In the genomic region with DNA sequence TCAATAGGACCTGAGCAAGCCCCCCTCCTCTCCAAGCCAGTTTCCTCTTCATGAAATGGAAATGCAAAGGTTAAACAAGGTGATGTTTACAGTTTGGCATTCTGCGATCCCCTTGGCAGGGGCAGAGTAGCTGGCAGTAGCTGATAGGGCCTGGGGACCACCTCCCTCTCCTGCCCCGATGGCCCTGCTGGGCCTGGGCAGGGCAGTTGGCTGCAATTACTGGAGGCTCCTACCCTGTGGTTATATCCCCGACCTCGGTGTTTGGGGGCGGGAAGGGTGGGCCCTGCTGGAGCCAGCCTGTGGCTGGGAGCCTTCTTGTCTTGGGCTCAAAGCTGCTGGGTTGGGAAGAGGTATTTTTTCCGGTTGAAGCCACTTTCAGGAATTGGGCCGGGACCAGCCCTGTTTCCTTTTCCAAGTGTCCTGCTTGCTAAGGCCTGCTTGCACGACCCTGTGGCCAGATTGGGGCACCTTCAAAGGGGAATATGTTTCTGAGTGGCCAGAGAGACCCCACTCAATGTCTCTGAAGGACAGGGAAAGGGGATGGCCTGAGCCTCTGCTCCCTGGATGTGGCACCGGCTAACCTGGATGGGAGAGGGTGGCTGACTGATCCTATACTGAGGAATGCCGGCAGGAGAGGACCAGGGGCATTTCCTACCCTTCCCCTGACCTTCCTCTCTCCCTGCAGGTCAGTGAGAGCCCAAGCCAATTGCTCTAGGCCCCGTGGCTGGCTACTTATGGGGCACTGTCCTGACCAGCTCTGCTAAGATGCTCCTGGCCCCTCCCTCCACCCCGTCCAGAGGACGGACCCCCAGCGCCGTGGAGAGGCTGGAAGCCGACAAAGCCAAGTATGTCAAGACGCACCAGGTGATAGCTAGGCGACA, we compare ENCODE assay signal across 1 cellular context.
TF ChIP-seq lines count a peak whose summit lies in the region.

No MANE protein-coding gene starts in this region.

TF ChIP-seq in neural cell, 6 proteins besides CTCF, POLR2A, EP300 and RAD21:
- TF ChIP-seq, protein P1, sequence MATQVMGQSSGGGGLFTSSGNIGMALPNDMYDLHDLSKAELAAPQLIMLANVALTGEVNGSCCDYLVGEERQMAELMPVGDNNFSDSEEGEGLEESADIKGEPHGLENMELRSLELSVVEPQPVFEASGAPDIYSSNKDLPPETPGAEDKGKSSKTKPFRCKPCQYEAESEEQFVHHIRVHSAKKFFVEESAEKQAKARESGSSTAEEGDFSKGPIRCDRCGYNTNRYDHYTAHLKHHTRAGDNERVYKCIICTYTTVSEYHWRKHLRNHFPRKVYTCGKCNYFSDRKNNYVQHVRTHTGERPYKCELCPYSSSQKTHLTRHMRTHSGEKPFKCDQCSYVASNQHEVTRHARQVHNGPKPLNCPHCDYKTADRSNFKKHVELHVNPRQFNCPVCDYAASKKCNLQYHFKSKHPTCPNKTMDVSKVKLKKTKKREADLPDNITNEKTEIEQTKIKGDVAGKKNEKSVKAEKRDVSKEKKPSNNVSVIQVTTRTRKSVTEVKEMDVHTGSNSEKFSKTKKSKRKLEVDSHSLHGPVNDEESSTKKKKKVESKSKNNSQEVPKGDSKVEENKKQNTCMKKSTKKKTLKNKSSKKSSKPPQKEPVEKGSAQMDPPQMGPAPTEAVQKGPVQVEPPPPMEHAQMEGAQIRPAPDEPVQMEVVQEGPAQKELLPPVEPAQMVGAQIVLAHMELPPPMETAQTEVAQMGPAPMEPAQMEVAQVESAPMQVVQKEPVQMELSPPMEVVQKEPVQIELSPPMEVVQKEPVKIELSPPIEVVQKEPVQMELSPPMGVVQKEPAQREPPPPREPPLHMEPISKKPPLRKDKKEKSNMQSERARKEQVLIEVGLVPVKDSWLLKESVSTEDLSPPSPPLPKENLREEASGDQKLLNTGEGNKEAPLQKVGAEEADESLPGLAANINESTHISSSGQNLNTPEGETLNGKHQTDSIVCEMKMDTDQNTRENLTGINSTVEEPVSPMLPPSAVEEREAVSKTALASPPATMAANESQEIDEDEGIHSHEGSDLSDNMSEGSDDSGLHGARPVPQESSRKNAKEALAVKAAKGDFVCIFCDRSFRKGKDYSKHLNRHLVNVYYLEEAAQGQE (IDR thresholded peaks at IDR 0.05; ENCODE audit: borderline replicate concordance) = no peak
- TF ChIP-seq MXI1 (conservative IDR thresholded peaks at IDR 0.05; ENCODE audit: poor library complexity, severe bottlenecking) (no peak), TAF1 (IDR thresholded peaks at IDR 0.05; ENCODE audit: low read depth) (no peak), SMC3 (conservative IDR thresholded peaks at IDR 0.05; ENCODE audit: poor library complexity) (no peak), EZH2 (IDR thresholded peaks at IDR 0.05; ENCODE audit: borderline replicate concordance, insufficient read depth, low read length, poor library complexity, severe bottlenecking) (no peak), POLR2AphosphoS5 (IDR thresholded peaks at IDR 0.05) (no peak)
